25 cellular contexts compared by ENCODE assay signal in genomic region chr1:192554904-192555303, GRCh38. TPM values are rescaled to one million over a fixed set of nuclear protein-coding genes. Genes with fewer than 3 reads are reported as not detected.
"Had no signal": no experiment of that assay in that cellular context is flagged by ENCODE, and none has a peak within 500 bp of the region (broad histone marks: within the 10 kb centered on the region; RNA-seq: fewer than 3 reads in every experiment).

No MANE protein-coding gene starts in this region.

- H3K9me3 ChIP-seq: heart right ventricle, right lobe of liver, vagina had no signal

- H3K9me3 Mint-ChIP-seq: activated CD8-positive, alpha-beta T cell treated with anti-CD3 and anti-CD28 coated beads for 36 hours had no signal

- H3K4me3 Mint-ChIP-seq: activated CD4-positive, alpha-beta T cell treated with anti-CD3 and anti-CD28 coated beads, Interleukin-2, amount 10 ng/mL, durations not matched to agents 7 days and 5 days; activated CD8-positive, alpha-beta memory T cell treated with anti-CD3 and anti-CD28 coated beads, Interleukin-2, amount 10 ng/mL, durations not matched to agents 7 days and 5 days; activated CD8-positive, alpha-beta T cell treated with anti-CD3 and anti-CD28 coated beads for 36 hours; naive B cell; neural progenitor cell had no signal

- H3K4me3 ChIP-seq: heart right ventricle, neural progenitor cell, right lobe of liver, skin epidermis, vagina had no signal

- DNase-seq: activated CD4-positive, alpha-beta T cell treated with anti-CD3 and anti-CD28 coated beads, Interleukin-2, amount 10 ng/mL, durations not matched to agents 7 days and 5 days; activated CD8-positive, alpha-beta memory T cell treated with anti-CD3 and anti-CD28 coated beads, Interleukin-2, amount 10 ng/mL, durations not matched to agents 7 days and 5 days; activated CD8-positive, alpha-beta T cell treated with anti-CD3 and anti-CD28 coated beads for 36 hours; activated effector memory CD4-positive, alpha-beta T cell treated with anti-CD3 and anti-CD28 coated beads, Interleukin-2, amount 50 U/mL, for 16 hours; activated naive CD4-positive, alpha-beta T cell treated with anti-CD3 and anti-CD28 coated beads, Interleukin-2, amount 50 U/mL, for 16 hours; activated T-cell treated with anti-CD3 and anti-CD28 coated beads for 4 hours; aorta; brain microvascular endothelial cell; central memory CD4-positive, alpha-beta T cell; dermis blood vessel endothelial cell; effector CD8-positive, alpha-beta T cell; erythroblast; foreskin fibroblast; heart right ventricle; islet precursor cell; left colon; naive B cell; posterior cingulate gyrus; right lobe of liver; stimulated activated CD4-positive, alpha-beta T cell treated with anti-CD3 and anti-CD28 coated beads, Interleukin-1b, Interleukin-23, amount 100 ng/mL, for 48 hours; T-helper 9 cell had no signal

- H3K4me1 ChIP-seq: vagina had no signal

- H3K27ac Mint-ChIP-seq: activated CD4-positive, alpha-beta T cell treated with anti-CD3 and anti-CD28 coated beads, Interleukin-2, amount 10 ng/mL, durations not matched to agents 7 days and 5 days; activated CD8-positive, alpha-beta memory T cell treated with anti-CD3 and anti-CD28 coated beads, Interleukin-2, amount 10 ng/mL, durations not matched to agents 7 days and 5 days; activated CD8-positive, alpha-beta T cell treated with anti-CD3 and anti-CD28 coated beads for 36 hours; naive B cell; neural progenitor cell had no signal

- H3K4me1 Mint-ChIP-seq: naive B cell had no signal

- H3K27me3 Mint-ChIP-seq: activated CD8-positive, alpha-beta T cell treated with anti-CD3 and anti-CD28 coated beads for 36 hours had no signal

- H3K36me3 Mint-ChIP-seq: naive B cell, neural progenitor cell had no signal

- H2AFZ ChIP-seq: neural progenitor cell had no signal

- H3K4me2 ChIP-seq: neural progenitor cell had no signal

- H3K27me3 ChIP-seq: brain microvascular endothelial cell, heart right ventricle, neural progenitor cell, right lobe of liver, vagina had no signal

- ATAC-seq: activated CD4-positive, CD25-positive, alpha-beta regulatory T cell treated with anti-CD3 and anti-CD28 coated beads, Interleukin-2, amount 50 U/mL, for 24 hours; activated CD8-positive, alpha-beta memory T cell treated with anti-CD3 and anti-CD28 coated beads, Interleukin-2, amount 10 ng/mL, durations not matched to agents 7 days and 5 days; activated CD8-positive, alpha-beta T cell treated with anti-CD3 and anti-CD28 coated beads for 36 hours; heart right ventricle; left colon had no signal

- H3K9ac ChIP-seq: neural progenitor cell had no signal

- H3K36me3 ChIP-seq: brain microvascular endothelial cell, heart right ventricle, neural progenitor cell, right lobe of liver, vagina had no signal

- H3K27ac ChIP-seq: brain microvascular endothelial cell, heart right ventricle, neural progenitor cell, right lobe of liver, skin epidermis, vagina had no signal

RNA-seq across cellular contexts. Expression of gene RGS1, which starts 20.7 kb away (rescaled TPM):
- total RNA-seq: dermis blood vessel endothelial cell had no signal
